In genomic region chr5:59786271-59786805, GRCh38 we compare ENCODE assay signal across 12 cellular contexts.
A peak's percentile ranks its signal among the peaks of the same experiment; 100 is the strongest.
DNase-seq lines count a peak whose midpoint lies in the region; ATAC-seq and TF ChIP-seq lines count a peak whose summit lies in the region.
"Had no signal": no experiment of that assay in that cellular context is flagged by ENCODE, and none has a peak within 500 bp of the region (broad histone marks: within the 10 kb centered on the region; RNA-seq: fewer than 3 reads in every experiment).

No MANE protein-coding gene starts in this region.

- peak; percentile 46 for DNase-seq in Calu3
- peak; percentile 87 for DNase-seq in NCI-H226
- peak; percentile 83 for DNase-seq in dermis blood vessel endothelial cell
- peak; percentile 43 for DNase-seq in myocyte (ENCODE audit: low read depth)
- DNase-seq in kidney glomerular epithelial cell (lab: John Stamatoyannopoulos, UW) = no peak
- no peak for DNase-seq in NCI-H345 (lab: John Stamatoyannopoulos, UW)
- DNase-seq: left ventricle myocardium superior, OCI-M1 had no signal

- H3K36me3 Mint-ChIP-seq in Calu3 (ENCODE audit: insufficient read depth, unreplicated experiment) = no peaks in the 10 kb centered on the region

- CTCF ChIA-PET in Calu3 (lab: Charles Lee) = interaction anchor here (0.7 kb wide), 1 partner anchor 23 kb away, joined by 5 read pairs; no protein-coding TSS in a partner anchor

- TF ChIP-seq CTCF in Calu3 (IDR thresholded peaks at IDR 0.05; ENCODE audit: unreplicated experiment) = no peak

- no peak overlapping the region for H3K4me3 Mint-ChIP-seq in Calu3 (ENCODE audit: low read depth, unreplicated experiment)

- H3K9me3 Mint-ChIP-seq in Calu3 (ENCODE audit: low read depth, unreplicated experiment) = no peaks in the 10 kb centered on the region

- H3K27ac Mint-ChIP-seq in Calu3 (ENCODE audit: unreplicated experiment) = peak overlapping the region; percentile 88

- BruUV-seq in Calu3 (replicated peaks; lab: Mats Ljungman, UMichigan) = no TSS peak

- no peak for ATAC-seq in GM18873 (IDR thresholded peaks at IDR 0.05; ENCODE audit: low FRiP score, unreplicated experiment)
- no peak for ATAC-seq in HG03135 (IDR thresholded peaks at IDR 0.05; ENCODE audit: unreplicated experiment)
- ATAC-seq: activated CD4-positive, CD25-positive, alpha-beta regulatory T cell treated with anti-CD3 and anti-CD28 coated beads, Interleukin-2, amount 50 U/mL, for 24 hours; left ventricle myocardium superior; sciatic nerve had no signal

- H3K27me3 Mint-ChIP-seq in Calu3 (ENCODE audit: unreplicated experiment) = no peaks in the 10 kb centered on the region

- H3K4me1 Mint-ChIP-seq in Calu3 (ENCODE audit: low read depth, unreplicated experiment) = peaks cover 49% of the 10 kb centered on the region

- intact Hi-C loops in Calu3 (cut with micrococcal nuclease; ENCODE audit: unreplicated experiment) = no loop called here

Comparison
In these comparisons a context has a peak if more than half of its experiments do, and no peak if none do; other contexts are left out.
1. DNase-seq: peak in Calu3 (single experiment), NCI-H226 (single experiment), dermis blood vessel endothelial cell (single experiment) and myocyte (single experiment); none in kidney glomerular epithelial cell (single experiment) and NCI-H345 (single experiment).